In the genomic region with DNA sequence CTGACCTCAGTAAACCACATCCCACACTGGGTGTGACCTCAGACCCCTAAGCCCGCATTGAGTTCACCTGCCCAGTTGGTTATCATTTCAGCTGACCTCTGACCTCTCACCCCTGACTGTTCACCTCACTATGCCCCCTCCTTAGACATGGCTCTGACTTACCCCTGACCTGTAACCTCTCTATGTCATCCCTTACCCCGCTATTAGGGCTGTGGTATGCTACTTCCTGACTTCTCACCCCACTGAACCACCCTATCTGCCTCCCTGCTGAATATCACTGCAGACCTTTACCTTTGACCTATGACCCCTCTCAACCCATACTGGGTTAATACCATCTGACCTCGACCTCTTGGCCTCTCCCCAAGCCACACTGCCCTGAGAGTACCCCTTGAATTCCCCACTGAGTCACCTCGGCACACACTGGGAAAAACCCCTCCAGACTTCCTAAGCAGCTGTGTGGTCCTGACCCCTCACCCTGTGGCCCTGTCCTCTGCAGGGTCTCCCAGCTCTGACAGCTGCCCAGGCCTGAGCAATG, we compare ENCODE assay signal across 2 cellular contexts.
TF ChIP-seq lines count a peak whose summit lies in the region.

No MANE protein-coding gene starts in this region.

TF ChIP-seq in HEK293, 187 proteins besides CTCF, POLR2A, EP300 and RAD21:
- no peak for TF ChIP-seq PRDM10 (tag by site-specific recombination; IDR thresholded peaks at IDR 0.05)
- peak; percentile 99 for TF ChIP-seq BCL11B (tag by site-specific recombination; IDR thresholded peaks at IDR 0.05; ENCODE audit: low read depth)
- peak; percentile 96 for TF ChIP-seq BCL11A (tag by site-specific recombination; IDR thresholded peaks at IDR 0.05; ENCODE audit: low read depth)
- TF ChIP-seq, protein P1, sequence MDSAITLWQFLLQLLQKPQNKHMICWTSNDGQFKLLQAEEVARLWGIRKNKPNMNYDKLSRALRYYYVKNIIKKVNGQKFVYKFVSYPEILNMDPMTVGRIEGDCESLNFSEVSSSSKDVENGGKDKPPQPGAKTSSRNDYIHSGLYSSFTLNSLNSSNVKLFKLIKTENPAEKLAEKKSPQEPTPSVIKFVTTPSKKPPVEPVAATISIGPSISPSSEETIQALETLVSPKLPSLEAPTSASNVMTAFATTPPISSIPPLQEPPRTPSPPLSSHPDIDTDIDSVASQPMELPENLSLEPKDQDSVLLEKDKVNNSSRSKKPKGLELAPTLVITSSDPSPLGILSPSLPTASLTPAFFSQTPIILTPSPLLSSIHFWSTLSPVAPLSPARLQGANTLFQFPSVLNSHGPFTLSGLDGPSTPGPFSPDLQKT (IDR thresholded peaks at IDR 0.05; ENCODE audit: borderline replicate concordance, low read depth, low read length): no peak
- TF ChIP-seq GLI2 (tag by site-specific recombination; IDR thresholded peaks at IDR 0.05; ENCODE audit: borderline replicate concordance, low read depth): no peak
- TF ChIP-seq ZEB2 (tag by site-specific recombination; IDR thresholded peaks at IDR 0.05): 0 out of 2 replicates have a peak, but pooled peaks have one; percentile 20
- no peak for TF ChIP-seq ZNF223 (tag by site-specific recombination; IDR thresholded peaks at IDR 0.05)
- no peak for TF ChIP-seq MYNN (tag by site-specific recombination; IDR thresholded peaks at IDR 0.05; ENCODE audit: borderline replicate concordance)

TF ChIP-seq in K562, 482 proteins besides CTCF, POLR2A, EP300 and RAD21:
- no peak for TF ChIP-seq ETS2 (tag; IDR thresholded peaks at IDR 0.05; ENCODE audit: borderline replicate concordance, poor library complexity, severe bottlenecking)
- TF ChIP-seq GTF2E2 (tag; IDR thresholded peaks at IDR 0.05): no peak
- TF ChIP-seq ESRRA (IDR thresholded peaks at IDR 0.05; ENCODE audit: borderline replicate concordance, low read depth): peak; percentile 75
- TF ChIP-seq KDM1A (IDR thresholded peaks at IDR 0.05): peak; percentile 89 to 95; a peak in 3 of 4 replicates
- TF ChIP-seq NFE2 (IDR thresholded peaks at IDR 0.05; ENCODE audit: low read depth): no peak
- TF ChIP-seq ZNF197 (CRISPR knock-in tag; IDR thresholded peaks at IDR 0.05; ENCODE audit: low read depth): no peak
- TF ChIP-seq REST (CRISPR knock-in tag; IDR thresholded peaks at IDR 0.05; ENCODE audit: low read depth): no peak
- TF ChIP-seq ZBTB7A (IDR thresholded peaks at IDR 0.05; ENCODE audit: borderline replicate concordance, control insufficient read depth, low read depth, low read length): 0 out of 2 replicates have a peak, but pooled peaks have one; percentile 29
- TF ChIP-seq CBFA2T2 (conservative IDR thresholded peaks at IDR 0.05): peak; percentile 9; the same call in 1 of the 2 replicates
- TF ChIP-seq HDAC1 (IDR thresholded peaks at IDR 0.05): peak in 1 of 2 experiments; percentile 35; a peak in 1 of 4 replicates
- TF ChIP-seq, protein P2, sequence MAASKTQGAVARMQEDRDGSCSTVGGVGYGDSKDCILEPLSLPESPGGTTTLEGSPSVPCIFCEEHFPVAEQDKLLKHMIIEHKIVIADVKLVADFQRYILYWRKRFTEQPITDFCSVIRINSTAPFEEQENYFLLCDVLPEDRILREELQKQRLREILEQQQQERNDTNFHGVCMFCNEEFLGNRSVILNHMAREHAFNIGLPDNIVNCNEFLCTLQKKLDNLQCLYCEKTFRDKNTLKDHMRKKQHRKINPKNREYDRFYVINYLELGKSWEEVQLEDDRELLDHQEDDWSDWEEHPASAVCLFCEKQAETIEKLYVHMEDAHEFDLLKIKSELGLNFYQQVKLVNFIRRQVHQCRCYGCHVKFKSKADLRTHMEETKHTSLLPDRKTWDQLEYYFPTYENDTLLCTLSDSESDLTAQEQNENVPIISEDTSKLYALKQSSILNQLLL (CRISPR knock-in tag; IDR thresholded peaks at IDR 0.05; ENCODE audit: borderline replicate concordance): no peak
- peak; percentile 99 for TF ChIP-seq NR2C1 (IDR thresholded peaks at IDR 0.05)
- TF ChIP-seq NR2C1 (tag; IDR thresholded peaks at IDR 0.05): peak; percentile 98
- TF ChIP-seq ZNF79 (CRISPR knock-in tag; IDR thresholded peaks at IDR 0.05; ENCODE audit: low read depth): no peak
- peak; percentile 69 for TF ChIP-seq MTA2 (IDR thresholded peaks at IDR 0.05; ENCODE audit: low read depth)
- peak; percentile 96 for TF ChIP-seq NR2C2 (CRISPR knock-in tag; IDR thresholded peaks at IDR 0.05)
- TF ChIP-seq NR2C2 (tag; IDR thresholded peaks at IDR 0.05): peak; percentile 97
- 0 out of 2 replicates have a peak, but pooled peaks have one; percentile 5 for TF ChIP-seq TCF3 (CRISPR knock-in tag; IDR thresholded peaks at IDR 0.05)
- TF ChIP-seq RNF2 (IDR thresholded peaks at IDR 0.05): no peak
- TF ChIP-seq, protein P3, sequence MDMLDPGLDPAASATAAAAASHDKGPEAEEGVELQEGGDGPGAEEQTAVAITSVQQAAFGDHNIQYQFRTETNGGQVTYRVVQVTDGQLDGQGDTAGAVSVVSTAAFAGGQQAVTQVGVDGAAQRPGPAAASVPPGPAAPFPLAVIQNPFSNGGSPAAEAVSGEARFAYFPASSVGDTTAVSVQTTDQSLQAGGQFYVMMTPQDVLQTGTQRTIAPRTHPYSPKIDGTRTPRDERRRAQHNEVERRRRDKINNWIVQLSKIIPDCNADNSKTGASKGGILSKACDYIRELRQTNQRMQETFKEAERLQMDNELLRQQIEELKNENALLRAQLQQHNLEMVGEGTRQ (CRISPR knock-in tag; IDR thresholded peaks at IDR 0.05): no peak
- TF ChIP-seq SMARCA5 (IDR thresholded peaks at IDR 0.05): no peak
- TF ChIP-seq PURB (CRISPR knock-in tag; IDR thresholded peaks at IDR 0.05; ENCODE audit: low read depth): no peak
- no peak for TF ChIP-seq NRF1 (conservative IDR thresholded peaks at IDR 0.05 in 1 of 2, IDR thresholded peaks at IDR 0.05 in 1 of 2)
- peak; percentile 52; the same call in 1 of the 2 replicates for TF ChIP-seq CBFA2T3 (IDR thresholded peaks at IDR 0.05)
- TF ChIP-seq ATF2 (CRISPR knock-in tag; IDR thresholded peaks at IDR 0.05): no peak
- 0 out of 4 replicates have a peak, but pooled peaks of 1 of the 2 experiments have one; percentile 5 for TF ChIP-seq RCOR1 (IDR thresholded peaks at IDR 0.05; ENCODE audit: borderline replicate concordance in 1 of 2, low read depth in 2 of 2, low read length in 2 of 2)
